In the genomic region with DNA sequence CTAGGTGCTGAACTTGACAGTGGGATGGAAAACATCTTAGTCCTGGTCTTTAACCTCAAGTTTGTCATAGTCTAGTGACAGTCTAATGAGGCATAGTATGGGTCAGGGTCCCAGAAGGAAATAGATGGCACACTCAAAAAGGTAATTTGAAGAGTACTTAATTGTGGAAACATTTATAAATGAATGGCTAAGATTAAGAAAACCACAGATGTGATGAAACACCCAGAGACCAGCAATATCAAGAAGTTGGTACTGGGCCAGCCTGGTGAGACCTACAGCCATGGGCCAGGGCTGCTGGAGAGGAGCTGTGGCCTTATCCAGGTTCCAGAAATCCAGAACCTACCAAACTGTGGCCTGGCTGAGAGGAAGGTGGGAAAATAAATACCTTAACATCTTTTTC, we compare ENCODE assay signal across 20 cellular contexts.
A peak's percentile ranks its signal among the peaks of the same experiment; 100 is the strongest.
DNase-seq lines count a peak whose midpoint lies in the region; ATAC-seq and TF ChIP-seq lines count a peak whose summit lies in the region.
"Had no signal": no experiment of that assay in that cellular context is flagged by ENCODE, and none has a peak within 500 bp of the region (broad histone marks: within the 10 kb centered on the region; RNA-seq: fewer than 3 reads in every experiment).

No MANE protein-coding gene starts in this region.

- H3K4me3 ChIP-seq in Caco-2 (ENCODE audit: low read depth, low read length) = no peak overlapping the region
- H3K4me3 ChIP-seq: GM12878, PC-9 had no signal

- intact Hi-C loops in Caco-2 (cut with micrococcal nuclease; ENCODE audit: unreplicated experiment) = no loop called here

- CTCF ChIA-PET in Caco-2 (lab: Charles Lee) = no interaction called here

- no peaks in the 10 kb centered on the region for H3K9me3 Mint-ChIP-seq in Caco-2 (ENCODE audit: unreplicated experiment)
- H3K9me3 Mint-ChIP-seq: CD4-positive, alpha-beta T cell had no signal

- BruUV-seq in Caco-2 (replicated peaks; lab: Mats Ljungman, UMichigan) = no TSS peak

- no peak for ATAC-seq in GM21360 (IDR thresholded peaks at IDR 0.05; ENCODE audit: unreplicated experiment)
- ATAC-seq in GM21529 (IDR thresholded peaks at IDR 0.05; ENCODE audit: unreplicated experiment) = no peak
- no peak for ATAC-seq in HG02852 (IDR thresholded peaks at IDR 0.05; ENCODE audit: unreplicated experiment)
- ATAC-seq: GM12878, SK-N-SH treated with all-trans-retinoic acid at 6 μM for 48 hours had no signal

- no peak overlapping the region for H3K4me3 Mint-ChIP-seq in Caco-2 (ENCODE audit: unreplicated experiment)
- H3K4me3 Mint-ChIP-seq: CD4-positive, alpha-beta T cell had no signal

- DNase-seq in AML-193 (lab: John Stamatoyannopoulos, UW) = peak; percentile 78 to 92
- peak; percentile 75 for DNase-seq in MV-4-11 (lab: John Stamatoyannopoulos, UW)
- peak; percentile 75 for DNase-seq in amniotic epithelial cell (ENCODE audit: low read depth)
- peak; percentile 24 for DNase-seq in iris pigment epithelial cell (ENCODE audit: low read depth)
- no peak for DNase-seq in Caco-2
- DNase-seq: CD4-positive, alpha-beta T cell; DMS153; EL; NCI-H1105; NCI-H2081 treated with DMSO at 0.1 percent for 48 hours; NCI-H510A; NCI-H748 treated with DMSO at 0.1 percent for 48 hours; NK-92 treated with Interleukin-12 subunit alpha and Interleukin-12 subunit beta, amount 100 ng/mL, for 24 hours; PC-9; SIG-M5 had no signal

- H3K36me3 ChIP-seq in Caco-2 (ENCODE audit: control insufficient read depth, insufficient read depth, low read length) = no peaks in the 10 kb centered on the region

- H3K36me3 Mint-ChIP-seq in Caco-2 (ENCODE audit: insufficient read depth, unreplicated experiment) = no peaks in the 10 kb centered on the region

- POLR2A ChIA-PET in Caco-2 (lab: Charles Lee) = no interaction called here

- H3K27me3 ChIP-seq in Caco-2 (replicated peaks; ENCODE audit: control insufficient read depth, insufficient read depth, low read length) = peaks cover 2% of the 10 kb centered on the region

- peaks cover 21% of the 10 kb centered on the region for H3K27me3 Mint-ChIP-seq in Caco-2 (ENCODE audit: insufficient read depth, unreplicated experiment)
- H3K27me3 Mint-ChIP-seq: CD4-positive, alpha-beta T cell had no signal

- no peaks in the 10 kb centered on the region for H3K4me1 ChIP-seq in Caco-2

- no peak for TF ChIP-seq CTCF in Caco-2 (IDR thresholded peaks at IDR 0.05; ENCODE audit: insufficient read depth in 1 of 2, low read depth in 1 of 2, low read length in 1 of 2, severe bottlenecking in 1 of 2, unreplicated experiment in 1 of 2)

- no peaks in the 10 kb centered on the region for H3K4me1 Mint-ChIP-seq in Caco-2 (ENCODE audit: low read depth, unreplicated experiment)

- no peak overlapping the region for H3K27ac Mint-ChIP-seq in Caco-2 (ENCODE audit: unreplicated experiment)
- H3K27ac Mint-ChIP-seq: CD4-positive, alpha-beta T cell had no signal

- H3K9me3 ChIP-seq in Caco-2 = no peaks in the 10 kb centered on the region

Comparison
In these comparisons a context has a peak if more than half of its experiments do, and no peak if none do; other contexts are left out.
1. DNase-seq: peak in AML-193 (2 of 2), MV-4-11 (single experiment), amniotic epithelial cell (single experiment) and iris pigment epithelial cell (single experiment); none in Caco-2 (0 of 2).